ENCODE assay signal across 1 cellular context in the genomic region with DNA sequence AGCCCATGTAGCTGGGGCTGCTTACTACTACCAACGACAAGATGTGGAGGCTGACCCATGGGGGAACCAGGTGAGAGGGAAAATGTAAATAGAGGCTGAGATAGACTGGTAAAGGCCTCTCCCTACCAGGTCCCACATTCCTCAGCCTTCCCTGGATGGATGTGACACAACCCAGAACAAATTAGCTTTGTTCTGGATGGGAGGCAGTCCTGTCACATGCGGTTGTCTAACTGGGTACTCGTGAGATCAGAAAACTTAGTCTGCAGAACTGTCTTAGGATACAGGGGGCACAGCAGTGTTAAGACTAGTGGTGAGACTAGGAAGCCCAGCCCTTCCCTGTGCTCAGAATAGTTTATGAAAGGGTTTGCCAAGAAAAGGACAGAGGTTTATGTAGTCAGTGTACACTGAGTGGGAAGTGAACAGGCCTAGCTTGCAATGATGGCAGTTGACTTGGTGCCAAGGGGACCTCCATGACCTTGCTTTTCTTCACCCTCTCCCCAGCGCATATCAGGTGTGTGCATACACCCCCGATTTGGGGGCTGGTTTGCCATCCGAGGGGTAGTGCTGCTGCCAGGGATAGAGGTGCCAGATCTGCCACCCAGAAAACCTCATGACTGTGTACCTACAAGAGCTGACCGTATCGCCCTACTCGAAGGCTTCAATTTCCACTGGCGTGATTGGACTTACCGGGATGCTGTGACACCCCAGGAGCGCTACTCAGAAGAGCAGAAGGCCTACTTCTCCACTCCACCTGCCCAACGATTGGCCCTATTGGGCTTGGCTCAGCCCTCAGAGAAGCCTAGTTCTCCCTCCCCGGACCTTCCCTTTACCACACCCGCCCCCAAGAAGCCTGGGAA.
TF ChIP-seq lines count a peak whose summit lies in the region.

No MANE protein-coding gene starts in this region.

TF ChIP-seq in A549, 52 proteins besides CTCF, POLR2A, EP300 and RAD21 (continued from another document):
- TF ChIP-seq ZSCAN20 (CRISPR knock-in tag; IDR thresholded peaks at IDR 0.05): no peak
- TF ChIP-seq ESRRA (IDR thresholded peaks at IDR 0.05; ENCODE audit: borderline replicate concordance, low read length): no peak
- no peak for TF ChIP-seq CBX2 (IDR thresholded peaks at IDR 0.05; ENCODE audit: borderline replicate concordance, low read depth)
- TF ChIP-seq EHF (CRISPR knock-in tag; IDR thresholded peaks at IDR 0.05): no peak
- TF ChIP-seq, protein P1, sequence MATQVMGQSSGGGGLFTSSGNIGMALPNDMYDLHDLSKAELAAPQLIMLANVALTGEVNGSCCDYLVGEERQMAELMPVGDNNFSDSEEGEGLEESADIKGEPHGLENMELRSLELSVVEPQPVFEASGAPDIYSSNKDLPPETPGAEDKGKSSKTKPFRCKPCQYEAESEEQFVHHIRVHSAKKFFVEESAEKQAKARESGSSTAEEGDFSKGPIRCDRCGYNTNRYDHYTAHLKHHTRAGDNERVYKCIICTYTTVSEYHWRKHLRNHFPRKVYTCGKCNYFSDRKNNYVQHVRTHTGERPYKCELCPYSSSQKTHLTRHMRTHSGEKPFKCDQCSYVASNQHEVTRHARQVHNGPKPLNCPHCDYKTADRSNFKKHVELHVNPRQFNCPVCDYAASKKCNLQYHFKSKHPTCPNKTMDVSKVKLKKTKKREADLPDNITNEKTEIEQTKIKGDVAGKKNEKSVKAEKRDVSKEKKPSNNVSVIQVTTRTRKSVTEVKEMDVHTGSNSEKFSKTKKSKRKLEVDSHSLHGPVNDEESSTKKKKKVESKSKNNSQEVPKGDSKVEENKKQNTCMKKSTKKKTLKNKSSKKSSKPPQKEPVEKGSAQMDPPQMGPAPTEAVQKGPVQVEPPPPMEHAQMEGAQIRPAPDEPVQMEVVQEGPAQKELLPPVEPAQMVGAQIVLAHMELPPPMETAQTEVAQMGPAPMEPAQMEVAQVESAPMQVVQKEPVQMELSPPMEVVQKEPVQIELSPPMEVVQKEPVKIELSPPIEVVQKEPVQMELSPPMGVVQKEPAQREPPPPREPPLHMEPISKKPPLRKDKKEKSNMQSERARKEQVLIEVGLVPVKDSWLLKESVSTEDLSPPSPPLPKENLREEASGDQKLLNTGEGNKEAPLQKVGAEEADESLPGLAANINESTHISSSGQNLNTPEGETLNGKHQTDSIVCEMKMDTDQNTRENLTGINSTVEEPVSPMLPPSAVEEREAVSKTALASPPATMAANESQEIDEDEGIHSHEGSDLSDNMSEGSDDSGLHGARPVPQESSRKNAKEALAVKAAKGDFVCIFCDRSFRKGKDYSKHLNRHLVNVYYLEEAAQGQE (IDR thresholded peaks at IDR 0.05): 0 out of 2 replicates have a peak, but pooled peaks have one; percentile 21
- no peak for TF ChIP-seq MAZ (IDR thresholded peaks at IDR 0.05; ENCODE audit: borderline replicate concordance, low read depth, low read length)
